Comparison of ENCODE assay signal across 14 cellular contexts in the genomic region with DNA sequence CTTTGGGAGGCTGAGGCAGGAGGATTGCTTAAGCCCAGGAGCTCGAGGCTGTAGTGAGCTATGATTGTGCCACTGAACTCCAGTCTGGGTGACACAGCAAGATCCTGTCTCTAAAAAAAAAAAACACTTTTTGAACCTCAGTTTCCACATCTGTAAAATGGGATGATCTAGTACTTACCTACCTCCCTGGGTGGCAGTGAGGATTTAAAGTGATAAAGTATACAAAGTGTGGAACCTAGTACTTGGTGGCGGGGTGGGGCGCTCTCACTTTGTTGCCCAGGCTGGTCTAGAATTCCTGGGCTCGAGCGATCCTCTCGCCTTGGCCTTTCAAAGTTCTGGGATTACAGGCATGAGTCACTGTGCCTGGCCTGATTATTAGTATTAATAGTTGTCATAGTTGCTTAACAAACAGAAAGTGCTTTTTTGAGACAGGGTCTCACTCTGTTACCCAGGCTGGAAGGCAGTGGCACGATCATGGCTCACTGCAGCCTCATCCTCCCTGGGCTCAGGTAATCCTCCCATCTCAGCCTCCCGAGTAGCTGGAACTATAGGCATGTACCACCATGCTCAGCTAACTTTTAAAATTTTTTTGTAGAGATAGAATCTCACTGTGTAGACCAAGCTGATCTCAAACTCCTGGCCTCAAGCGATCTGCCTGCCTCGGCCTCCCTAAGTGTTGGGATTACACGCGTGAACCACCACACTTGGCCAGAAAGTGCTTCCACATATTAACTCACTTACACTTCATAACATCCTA. TPM values are rescaled to one million over a fixed set of nuclear protein-coding genes. Genes with fewer than 3 reads are reported as not detected.
DNase-seq lines count a peak whose midpoint lies in the region; ATAC-seq and TF ChIP-seq lines count a peak whose summit lies in the region.
"Had no signal": no experiment of that assay in that cellular context is flagged by ENCODE, and none has a peak within 500 bp of the region (broad histone marks: within the 10 kb centered on the region; RNA-seq: fewer than 3 reads in every experiment).

No MANE protein-coding gene starts in this region.

- H3K9me2 ChIP-seq in hepatocyte (replicated peaks; ENCODE audit: insufficient read depth), result no peaks in the 10 kb centered on the region

- H4K20me1 ChIP-seq in hepatocyte (ENCODE audit: insufficient read depth, poor library complexity, severe bottlenecking), result no peaks in the 10 kb centered on the region

- peaks cover 31% of the 10 kb centered on the region for H3K27me3 Mint-ChIP-seq in T-helper 2 cell treated with Interferon-gamma antibody and Interleukin-4, amounts not matched to agents 5 μg/mL and 100 μg/mL, for 36 hours (ENCODE audit: low read depth)
- peaks cover 33% of the 10 kb centered on the region for H3K27me3 Mint-ChIP-seq in activated T-cell treated with anti-CD3 and anti-CD28 coated beads, Interleukin-2, amount 50 U/mL, for 24 hours

- H3K9me3 ChIP-seq in heart right ventricle, result no peaks in the 10 kb centered on the region
- no peaks in the 10 kb centered on the region for H3K9me3 ChIP-seq in hepatocyte (ENCODE audit: low read depth)
- H3K9me3 ChIP-seq in aorta (ENCODE audit: control insufficient read depth, low read length), result no peaks in the 10 kb centered on the region

- no peaks in the 10 kb centered on the region for H3K4me1 Mint-ChIP-seq in T-helper 2 cell treated with Interferon-gamma antibody and Interleukin-4, amounts not matched to agents 5 μg/mL and 100 μg/mL, for 36 hours (ENCODE audit: low read depth)
- H3K4me1 Mint-ChIP-seq in activated T-cell treated with anti-CD3 and anti-CD28 coated beads, Interleukin-2, amount 50 U/mL, for 24 hours (ENCODE audit: low read depth), result peaks cover 5% of the 10 kb centered on the region

- no peak overlapping the region for H3K4me3 ChIP-seq in heart right ventricle
- no peak overlapping the region for H3K4me3 ChIP-seq in hepatocyte
- no peak overlapping the region for H3K4me3 ChIP-seq in rectal smooth muscle tissue (ENCODE audit: low read length)
- H3K4me3 ChIP-seq in aorta (ENCODE audit: low read length in 2 of 2), result no peak overlapping the region
- H3K4me3 ChIP-seq: cardiac muscle cell had no signal

- H3K27me3 ChIP-seq in heart right ventricle (no peaks in the 10 kb centered on the region), hepatocyte (no peaks in the 10 kb centered on the region), rectal smooth muscle tissue (ENCODE audit: control insufficient read depth, insufficient read depth, low read length) (no peaks in the 10 kb centered on the region), aorta (ENCODE audit: control insufficient read depth in 1 of 2, insufficient read depth in 2 of 2, low read length in 1 of 2) (no peaks in the 10 kb centered on the region)
- H3K27me3 ChIP-seq: cardiac muscle cell had no signal

- H3K36me3 Mint-ChIP-seq in T-helper 2 cell treated with Interferon-gamma antibody and Interleukin-4, amounts not matched to agents 5 μg/mL and 100 μg/mL, for 36 hours (ENCODE audit: low read depth), result no peaks in the 10 kb centered on the region
- H3K36me3 Mint-ChIP-seq in activated T-cell treated with anti-CD3 and anti-CD28 coated beads, Interleukin-2, amount 50 U/mL, for 24 hours (ENCODE audit: low read depth), result no peaks in the 10 kb centered on the region
- H3K36me3 Mint-ChIP-seq: CD8-positive, alpha-beta T cell had no signal

- intact Hi-C loops in heart right ventricle (cut with DNase I), result no loop called here
- intact Hi-C loops in Right ventricle myocardium inferior (cut with DNase I), result no loop called here
- intact Hi-C loops in aorta (cut with DNase I), result no loop called here

- no peak overlapping the region for H2AFZ ChIP-seq in hepatocyte

- H3K27ac ChIP-seq in heart right ventricle (peak overlapping the region; percentile 54 to 86 (median 79)), hepatocyte (peak overlapping the region; percentile 88), rectal smooth muscle tissue (ENCODE audit: low read depth, low read length) (peak overlapping the region; percentile 67), aorta (ENCODE audit: low read depth in 1 of 2, low read length in 2 of 2) (no peak overlapping the region)
- H3K27ac ChIP-seq: cardiac muscle cell had no signal

- no peak for TF ChIP-seq CTCF in heart right ventricle (IDR thresholded peaks at IDR 0.05)
- TF ChIP-seq CTCF in hepatocyte (IDR thresholded peaks at IDR 0.05; ENCODE audit: poor library complexity), result no peak

- no peak overlapping the region for H3K27ac Mint-ChIP-seq in T-helper 2 cell treated with Interferon-gamma antibody and Interleukin-4, amounts not matched to agents 5 μg/mL and 100 μg/mL, for 36 hours
- no peak overlapping the region for H3K27ac Mint-ChIP-seq in activated T-cell treated with anti-CD3 and anti-CD28 coated beads, Interleukin-2, amount 50 U/mL, for 24 hours
- H3K27ac Mint-ChIP-seq: CD8-positive, alpha-beta T cell had no signal

- H3K4me2 ChIP-seq in hepatocyte, result no peak overlapping the region

- H3K36me3 ChIP-seq in heart right ventricle (no peaks in the 10 kb centered on the region), hepatocyte (replicated peaks; ENCODE audit: insufficient read depth, low read depth) (no peaks in the 10 kb centered on the region), rectal smooth muscle tissue (ENCODE audit: control insufficient read depth, insufficient read depth, low read length) (no peaks in the 10 kb centered on the region), aorta (ENCODE audit: control insufficient read depth in 1 of 2, insufficient read depth in 2 of 2, low read length in 1 of 2) (no peaks in the 10 kb centered on the region)
- H3K36me3 ChIP-seq: cardiac muscle cell had no signal

- peaks cover 5 to 84% (median 54%) of the 10 kb centered on the region in 9 donors for H3K4me1 ChIP-seq in heart right ventricle
- peaks cover 11% of the 10 kb centered on the region for H3K4me1 ChIP-seq in hepatocyte (ENCODE audit: insufficient read depth)
- H3K4me1 ChIP-seq in rectal smooth muscle tissue (ENCODE audit: control insufficient read depth, insufficient read depth, low read length), result no peaks in the 10 kb centered on the region
- no peaks in the 10 kb centered on the region for H3K4me1 ChIP-seq in aorta (ENCODE audit: control insufficient read depth in 1 of 2, insufficient read depth in 2 of 2, low read length in 2 of 2)

- H3K9me3 Mint-ChIP-seq in T-helper 2 cell treated with Interferon-gamma antibody and Interleukin-4, amounts not matched to agents 5 μg/mL and 100 μg/mL, for 36 hours, result no peaks in the 10 kb centered on the region
- H3K9me3 Mint-ChIP-seq in activated T-cell treated with anti-CD3 and anti-CD28 coated beads, Interleukin-2, amount 50 U/mL, for 24 hours, result no peaks in the 10 kb centered on the region
- H3K9me3 Mint-ChIP-seq: CD8-positive, alpha-beta T cell had no signal

- 87 to 89% methylated on average over 12 of the region's 12 CpGs for WGBS in heart right ventricle, 2 donors
- 85% methylated on average over 12 of the region's 12 CpGs for WGBS in hepatocyte (ENCODE audit: low lambda C conversion rate, missing lambda C conversion rate)
- 88% methylated on average over 12 of the region's 12 CpGs for WGBS in aorta, 2 donors

- H3K79me2 ChIP-seq in hepatocyte, result no peaks in the 10 kb centered on the region

- no peak for DNase-seq in heart right ventricle
- no peak for DNase-seq in Right ventricle myocardium inferior (ENCODE audit: missing footprints)
- DNase-seq in hepatocyte (ENCODE audit: low spot score), result no peak
- DNase-seq in aorta, result no peak
- DNase-seq in T-helper 2 cell treated with Interferon-gamma antibody and Interleukin-4, amounts not matched to agents 5 μg/mL and 100 μg/mL, for 36 hours (ENCODE audit: low spot score), result no peak
- no peak for DNase-seq in activated T-cell treated with anti-CD3 and anti-CD28 coated beads, Interleukin-2, amount 50 U/mL, for 24 hours
- DNase-seq: activated CD4-positive, alpha-beta T cell treated with anti-CD3 and anti-CD28 coated beads, Interleukin-2, amount 50 U/mL, for 1 hour; CD8-positive, alpha-beta T cell; erythroblast; midbrain; NCI-H446 treated with DMSO at 0.1 percent for 48 hours had no signal

- no peak overlapping the region for H3K4me3 Mint-ChIP-seq in T-helper 2 cell treated with Interferon-gamma antibody and Interleukin-4, amounts not matched to agents 5 μg/mL and 100 μg/mL, for 36 hours
- H3K4me3 Mint-ChIP-seq in activated T-cell treated with anti-CD3 and anti-CD28 coated beads, Interleukin-2, amount 50 U/mL, for 24 hours, result no peak overlapping the region
- H3K4me3 Mint-ChIP-seq: CD8-positive, alpha-beta T cell had no signal

- H3K9ac ChIP-seq in rectal smooth muscle tissue (ENCODE audit: low read length), result no peak overlapping the region

- ATAC-seq in heart right ventricle, result peak in 1 of 8 donors; percentile 5
- ATAC-seq in Right ventricle myocardium inferior, result no peak
- ATAC-seq in aorta (ENCODE audit: low FRiP score), result peak; percentile 16
- ATAC-seq in HG02870 (IDR thresholded peaks at IDR 0.05; ENCODE audit: unreplicated experiment), result no peak
- ATAC-seq: CD8-positive, alpha-beta T cell had no signal

RNA-seq across cellular contexts. Expression of a gene that starts 7.0 kb away (rescaled TPM):
- total RNA-seq in heart right ventricle (100 to 1,000 TPM in 2 of 10 donors, 10 to 100 TPM in 8; 10.7 to 230 (median 32.7) TPM), Right ventricle myocardium inferior (156 TPM), hepatocyte (144 and 176 TPM in 2 replicates), aorta (100 to 1,000 TPM; 113 to 445 TPM)
- polyA plus RNA-seq in heart right ventricle (10 to 100 TPM; 39.2 to 55.8 TPM), hepatocyte (623 and 823 TPM in 2 replicates), aorta (100 to 1,000 TPM in 1 of 2 donors, 10 to 100 TPM in 1; 80.7 to 103 TPM)
- total RNA-seq: CD8-positive, alpha-beta T cell had no signal

RNA-seq across cellular contexts. Expression of a gene that starts 15.5 kb away (rescaled TPM):
- total RNA-seq in heart right ventricle (10 to 100 TPM; 23.6 to 33.1 (median 27.4) TPM), Right ventricle myocardium inferior (22.5 TPM), hepatocyte (9.7 and 11.8 TPM in 2 replicates), aorta (10 to 100 TPM; 32.5 to 33.3 TPM)
- polyA plus RNA-seq in heart right ventricle (10 to 100 TPM; 20.8 to 28.8 TPM), hepatocyte (26.0 and 32.4 TPM in 2 replicates), aorta (10 to 100 TPM; 15.5 to 43.4 TPM)

RNA-seq across cellular contexts. Expression of a gene that starts 27.8 kb away (rescaled TPM):
- total RNA-seq in heart right ventricle, result 100 to 1,000 TPM in 8 of 10 donors, 10 to 100 TPM in 2; 75.1 to 173 (median 112) TPM
- polyA plus RNA-seq in heart right ventricle, result 10 to 100 TPM; 77.4 to 98.7 TPM
- total RNA-seq in Right ventricle myocardium inferior, result 113 TPM
- total RNA-seq in hepatocyte, result 401 and 425 TPM in 2 replicates
- 716 and 724 TPM in 2 replicates for polyA plus RNA-seq in hepatocyte
- 100 to 1,000 TPM in 1 of 2 donors, 10 to 100 TPM in 1; 83.4 to 140 TPM for total RNA-seq in aorta
- 100 to 1,000 TPM in 1 of 2 donors, 10 to 100 TPM in 1; 37.9 to 175 TPM for polyA plus RNA-seq in aorta

RNA-seq across cellular contexts. Expression of a gene that starts 27.9 kb away (rescaled TPM):
- total RNA-seq in heart right ventricle (10 to 100 TPM in 1 of 10 donors, 1 to 10 TPM in 9; 6.2 to 11.1 (median 8.3) TPM), Right ventricle myocardium inferior (5.0 TPM), hepatocyte (11.1 and 12.8 TPM in 2 replicates), aorta (10 to 100 TPM in 1 of 2 donors, 1 to 10 TPM in 1; 9.9 to 32.9 TPM)
- polyA plus RNA-seq in heart right ventricle (1 to 10 TPM; 3.3 to 7.2 TPM), hepatocyte (11.7 and 11.8 TPM in 2 replicates), aorta (1 to 10 TPM; 2.0 to 7.0 TPM)

RNA-seq across cellular contexts. Expression of a gene that starts 31.5 kb away (rescaled TPM):
- total RNA-seq in heart right ventricle (1 to 10 TPM; 1.0 to 3.1 (median 2.0) TPM), Right ventricle myocardium inferior (2.0 TPM), hepatocyte (5.6 TPM in 1 of 2 replicates, not detected in the other), aorta (1 to 10 TPM; 2.9 to 8.6 TPM)
- polyA plus RNA-seq in heart right ventricle (1 to 10 TPM in 1 of 2 donors, under 1 TPM in 1; 0.65 to 4.3 TPM), hepatocyte (0.41 and 1.4 TPM in 2 replicates), aorta (1 to 10 TPM in 1 of 2 donors, not detected in 1; 2.3 TPM)

Comparison
In these comparisons a context has a peak if more than half of its experiments do, and no peak if none do; other contexts are left out.
1. H3K27ac ChIP-seq: peak in heart right ventricle (10 of 10), hepatocyte (single experiment) and rectal smooth muscle tissue (single experiment); none in aorta (0 of 2).